11 cellular contexts compared by ENCODE assay signal in genomic region chr14:89302396-89302950, GRCh38.
DNase-seq lines count a peak whose midpoint lies in the region; ATAC-seq and TF ChIP-seq lines count a peak whose summit lies in the region.
"Had no signal": no experiment of that assay in that cellular context is flagged by ENCODE, and none has a peak within 500 bp of the region (broad histone marks: within the 10 kb centered on the region; RNA-seq: fewer than 3 reads in every experiment).

No MANE protein-coding gene starts in this region.

- no peak for TF ChIP-seq CTCF in AG04450 (IDR thresholded peaks at IDR 0.05; ENCODE audit: low read depth, low read length)
- no peak for TF ChIP-seq CTCF in HFFc6 (IDR thresholded peaks at IDR 0.05)
- TF ChIP-seq CTCF in osteoblast (IDR thresholded peaks at IDR 0.05; ENCODE audit: extremely low read depth, low read depth, low read length), result no peak

- peaks cover 0 to 3% (median 0%) of the 10 kb centered on the region in 3 experiments for H3K36me3 ChIP-seq in naive thymus-derived CD4-positive, alpha-beta T cell (ENCODE audit: control insufficient read depth in 2 of 3, insufficient read depth in 3 of 3, low read length in 3 of 3)
- H3K36me3 ChIP-seq in CD8-positive, alpha-beta memory T cell (ENCODE audit: insufficient read depth, low read length), result no peaks in the 10 kb centered on the region
- H3K36me3 ChIP-seq in osteoblast (ENCODE audit: insufficient read depth, low read length), result no peaks in the 10 kb centered on the region

- no peaks in the 10 kb centered on the region for H3K9me3 Mint-ChIP-seq in HFFc6
- peaks cover 0 to 6% (median 0%) of the 10 kb centered on the region in 11 donors for H3K9me3 Mint-ChIP-seq in naive thymus-derived CD4-positive, alpha-beta T cell
- no peaks in the 10 kb centered on the region for H3K9me3 Mint-ChIP-seq in CD8-positive, alpha-beta memory T cell

- peaks cover 1% of the 10 kb centered on the region for H3K27me3 Mint-ChIP-seq in HFFc6 (ENCODE audit: insufficient read depth)
- no peaks in the 10 kb centered on the region for H3K27me3 Mint-ChIP-seq in naive thymus-derived CD4-positive, alpha-beta T cell
- peaks cover 0 to 3% of the 10 kb centered on the region in 2 donors for H3K27me3 Mint-ChIP-seq in CD8-positive, alpha-beta memory T cell
- H3K27me3 Mint-ChIP-seq: activated T-cell treated with anti-CD3 and anti-CD28 coated beads, Interleukin-2, amount 50 U/mL, for 24 hours had no signal

- no peaks in the 10 kb centered on the region for H3K79me2 ChIP-seq in osteoblast (ENCODE audit: insufficient read depth, low read length)

- peaks cover 0 to 20% of the 10 kb centered on the region in 2 donors for H3K4me1 ChIP-seq in naive thymus-derived CD4-positive, alpha-beta T cell (ENCODE audit: control insufficient read depth in 2 of 2, insufficient read depth in 2 of 2, low read length in 2 of 2)
- peaks cover 16% of the 10 kb centered on the region for H3K4me1 ChIP-seq in CD8-positive, alpha-beta memory T cell (ENCODE audit: insufficient read depth, low read length)
- peaks cover 30% of the 10 kb centered on the region for H3K4me1 ChIP-seq in osteoblast (ENCODE audit: insufficient read depth, low read length)

- H3K4me3 ChIP-seq in AG04450 (ENCODE audit: low read depth, low read length) (no peak overlapping the region), osteoblast (ENCODE audit: insufficient read depth, low read length) (no peak overlapping the region)
- H3K4me3 ChIP-seq in naive thymus-derived CD4-positive, alpha-beta T cell (ENCODE audit: low read length), result no peak overlapping the region
- no peak overlapping the region for H3K4me3 ChIP-seq in CD8-positive, alpha-beta memory T cell (ENCODE audit: low read length)

- intact Hi-C loops in naive thymus-derived CD4-positive, alpha-beta T cell (cut with micrococcal nuclease), result loop anchor here (2.0 to 5.0 kb wide), 2 partner anchors 62 to 115 kb away; partner anchors contain the start of gene FOXN3 (in 1 of the 2)

- no peak for DNase-seq in AG04450 (ENCODE audit: low read depth, low spot score)
- no peak for DNase-seq in HFFc6
- peak; percentile 45 for DNase-seq in dermis blood vessel endothelial cell
- DNase-seq in naive thymus-derived CD4-positive, alpha-beta T cell, result no peak
- DNase-seq in CD8-positive, alpha-beta memory T cell, result no peak
- DNase-seq in osteoblast (ENCODE audit: insufficient read length, low spot score, missing footprints), result no peak
- no peak for DNase-seq in UCSD-AML1 (lab: John Stamatoyannopoulos, UW; ENCODE audit: unreplicated experiment)
- no peak for DNase-seq in NCI-H526 treated with DMSO at 0.1 percent for 48 hours (lab: John Stamatoyannopoulos, UW)
- DNase-seq: activated T-cell treated with anti-CD3 and anti-CD28 coated beads, Interleukin-2, amount 50 U/mL, for 24 hours; cortex of kidney; head of caudate nucleus had no signal

- H3K27ac ChIP-seq in AG04450 (ENCODE audit: low read depth, low read length), result peak overlapping the region; percentile 76
- no peak overlapping the region for H3K27ac ChIP-seq in naive thymus-derived CD4-positive, alpha-beta T cell (ENCODE audit: low read depth, low read length)
- H3K27ac ChIP-seq in CD8-positive, alpha-beta memory T cell (ENCODE audit: low read depth, low read length), result no peak overlapping the region
- H3K27ac ChIP-seq in osteoblast (ENCODE audit: low read depth, low read length), result no peak overlapping the region

- H3K9me3 ChIP-seq in AG04450 (ENCODE audit: control insufficient read depth, insufficient read depth, low read length), result no peaks in the 10 kb centered on the region
- no peaks in the 10 kb centered on the region for H3K9me3 ChIP-seq in naive thymus-derived CD4-positive, alpha-beta T cell (ENCODE audit: control insufficient read depth in 2 of 3, low read length in 3 of 3)
- H3K9me3 ChIP-seq in CD8-positive, alpha-beta memory T cell (ENCODE audit: low read length), result no peaks in the 10 kb centered on the region
- H3K9me3 ChIP-seq in osteoblast (ENCODE audit: low read depth, low read length), result no peaks in the 10 kb centered on the region

- peaks cover 52% of the 10 kb centered on the region for H3K4me1 Mint-ChIP-seq in HFFc6 (ENCODE audit: low read depth)
- peaks cover 34 to 80% (median 76%) of the 10 kb centered on the region in 7 donors for H3K4me1 Mint-ChIP-seq in naive thymus-derived CD4-positive, alpha-beta T cell
- H3K4me1 Mint-ChIP-seq in CD8-positive, alpha-beta memory T cell, result peaks cover 51 to 79% (median 67%) of the 10 kb centered on the region in 3 donors

- H4K20me1 ChIP-seq in osteoblast (ENCODE audit: insufficient read depth, low read length), result peaks cover 2% of the 10 kb centered on the region

- peak overlapping the region; percentile 87 for H3K4me3 Mint-ChIP-seq in HFFc6
- peak overlapping the region in 3 of 10 donors; percentile 17 to 73 (median 47) for H3K4me3 Mint-ChIP-seq in naive thymus-derived CD4-positive, alpha-beta T cell
- H3K4me3 Mint-ChIP-seq in CD8-positive, alpha-beta memory T cell, result no peak overlapping the region
- H3K4me3 Mint-ChIP-seq: activated T-cell treated with anti-CD3 and anti-CD28 coated beads, Interleukin-2, amount 50 U/mL, for 24 hours had no signal

- H2AFZ ChIP-seq in osteoblast (ENCODE audit: low read length), result no peak overlapping the region

- ATAC-seq in naive thymus-derived CD4-positive, alpha-beta T cell, result no peak

- POLR2A ChIA-PET in AG04450 (lab: Yijun Ruan, JAX), result no interaction called here
- POLR2A ChIA-PET in naive thymus-derived CD4-positive, alpha-beta T cell (lab: Charles Lee), result no interaction called here
- POLR2A ChIA-PET in CD8-positive, alpha-beta memory T cell (lab: Charles Lee), result no interaction called here

- peak overlapping the region; percentile 99 for H3K27ac Mint-ChIP-seq in HFFc6
- H3K27ac Mint-ChIP-seq in naive thymus-derived CD4-positive, alpha-beta T cell, result peak overlapping the region in 7 of 9 donors; percentile 14 to 92 (median 84)
- H3K27ac Mint-ChIP-seq in CD8-positive, alpha-beta memory T cell, result peak overlapping the region in 4 of 8 donors; percentile 7 to 51 (median 18)

- CTCF ChIA-PET in AG04450 (lab: Charles Lee), result interaction anchor here (0.6 to 1.0 kb wide), 2 partner anchors 261 to 768 kb away, joined by 3 read pairs; no protein-coding TSS in a partner anchor
- CTCF ChIA-PET in naive thymus-derived CD4-positive, alpha-beta T cell (lab: Charles Lee), result no interaction called here
- CTCF ChIA-PET in CD8-positive, alpha-beta memory T cell (lab: Charles Lee), result no interaction called here

- peaks cover 11% of the 10 kb centered on the region for H3K36me3 Mint-ChIP-seq in HFFc6 (ENCODE audit: low read depth)
- H3K36me3 Mint-ChIP-seq in naive thymus-derived CD4-positive, alpha-beta T cell, result peaks cover 8 to 37% (median 22%) of the 10 kb centered on the region in 5 donors
- H3K36me3 Mint-ChIP-seq in CD8-positive, alpha-beta memory T cell, result peaks cover 4 to 28% (median 18%) of the 10 kb centered on the region in 3 donors

- no peaks in the 10 kb centered on the region for H3K27me3 ChIP-seq in AG04450 (ENCODE audit: control insufficient read depth, insufficient read depth, low read length)
- H3K27me3 ChIP-seq in naive thymus-derived CD4-positive, alpha-beta T cell (ENCODE audit: control insufficient read depth in 2 of 2, insufficient read depth in 2 of 2, low read length in 2 of 2), result no peaks in the 10 kb centered on the region
- H3K27me3 ChIP-seq in CD8-positive, alpha-beta memory T cell (ENCODE audit: insufficient read depth, low read length, poor library complexity, severe bottlenecking), result no peaks in the 10 kb centered on the region
- no peaks in the 10 kb centered on the region for H3K27me3 ChIP-seq in osteoblast (ENCODE audit: insufficient read depth, low read length)

- H3K4me2 ChIP-seq in osteoblast (ENCODE audit: insufficient read depth, low read length), result no peak overlapping the region
